2 cellular contexts compared by ENCODE assay signal in the genomic region with DNA sequence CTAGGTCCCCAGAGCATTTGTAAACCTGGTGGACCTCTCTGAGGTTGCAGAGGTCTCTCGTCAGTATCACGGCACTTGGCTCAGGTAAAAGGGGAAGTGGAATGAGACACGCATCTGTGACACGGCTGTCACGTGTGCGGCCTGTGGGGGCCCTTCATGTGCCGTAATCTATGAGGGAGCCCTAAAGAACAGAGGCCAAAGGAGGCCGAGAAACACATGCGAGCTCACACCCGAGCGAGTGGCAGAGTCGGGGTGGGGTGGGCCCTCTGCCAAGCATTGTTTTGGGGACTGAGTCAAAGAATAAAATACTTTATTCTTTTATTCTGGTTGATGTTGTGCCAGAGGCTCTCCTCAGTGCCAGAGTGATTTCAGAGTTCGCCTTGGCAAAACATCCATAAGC.
TF ChIP-seq lines count a peak whose summit lies in the region.

No MANE protein-coding gene starts in this region.

TF ChIP-seq in IMR-90, 13 proteins besides CTCF, POLR2A, EP300 and RAD21:
- TF ChIP-seq CEBPB (IDR thresholded peaks at IDR 0.05; ENCODE audit: low read depth, low read length) = no peak
- TF ChIP-seq RFX5 (IDR thresholded peaks at IDR 0.05; ENCODE audit: low read depth, low read length) = no peak
- no peak for TF ChIP-seq RCOR1 (IDR thresholded peaks at IDR 0.05; ENCODE audit: insufficient replicate concordance, low read length)
- TF ChIP-seq, protein P1, sequence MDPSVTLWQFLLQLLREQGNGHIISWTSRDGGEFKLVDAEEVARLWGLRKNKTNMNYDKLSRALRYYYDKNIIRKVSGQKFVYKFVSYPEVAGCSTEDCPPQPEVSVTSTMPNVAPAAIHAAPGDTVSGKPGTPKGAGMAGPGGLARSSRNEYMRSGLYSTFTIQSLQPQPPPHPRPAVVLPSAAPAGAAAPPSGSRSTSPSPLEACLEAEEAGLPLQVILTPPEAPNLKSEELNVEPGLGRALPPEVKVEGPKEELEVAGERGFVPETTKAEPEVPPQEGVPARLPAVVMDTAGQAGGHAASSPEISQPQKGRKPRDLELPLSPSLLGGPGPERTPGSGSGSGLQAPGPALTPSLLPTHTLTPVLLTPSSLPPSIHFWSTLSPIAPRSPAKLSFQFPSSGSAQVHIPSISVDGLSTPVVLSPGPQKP (IDR thresholded peaks at IDR 0.05; ENCODE audit: borderline replicate concordance, low read depth, low read length) = no peak

TF ChIP-seq in K562, 482 proteins besides CTCF, POLR2A, EP300 and RAD21:
- TF ChIP-seq SNIP1 (IDR thresholded peaks at IDR 0.05; ENCODE audit: low read depth) (no peak), ZNF589 (CRISPR knock-in tag; IDR thresholded peaks at IDR 0.05; ENCODE audit: low read depth) (0 out of 2 replicates have a peak, but pooled peaks have one; percentile 27), ZFX (CRISPR knock-in tag; IDR thresholded peaks at IDR 0.05) (peak; percentile 36), MAZ (CRISPR knock-in tag; conservative IDR thresholded peaks at IDR 0.05 in 1 of 2, IDR thresholded peaks at IDR 0.05 in 1 of 2) (0 out of 4 replicates have a peak, but pooled peaks of 1 of the 2 experiments have one; percentile 30), CXXC5 (CRISPR knock-in tag; IDR thresholded peaks at IDR 0.05) (peak; percentile 76), SPI1 (IDR thresholded peaks at IDR 0.05; ENCODE audit: borderline replicate concordance, low read depth, low read length) (peak; percentile 98), L3MBTL2 (IDR thresholded peaks at IDR 0.05) (peak; percentile 81), ZNF766 (CRISPR knock-in tag; conservative IDR thresholded peaks at IDR 0.05) (0 out of 2 replicates have a peak, but pooled peaks have one; percentile 28), ATF1 (CRISPR knock-in tag; IDR thresholded peaks at IDR 0.05) (no peak), ATF1 (tag; IDR thresholded peaks at IDR 0.05) (peak; percentile 41), CREM (IDR thresholded peaks at IDR 0.05; ENCODE audit: low read depth) (peak; percentile 52; the same call in 1 of the 2 replicates), NR4A1 (CRISPR knock-in tag; IDR thresholded peaks at IDR 0.05) (no peak), NR4A1 (tag; IDR thresholded peaks at IDR 0.05) (0 out of 2 replicates have a peak, but pooled peaks have one; percentile 39), RAD51 (IDR thresholded peaks at IDR 0.05; ENCODE audit: borderline replicate concordance, low read depth) (peak; percentile 49; the same call in 1 of the 2 replicates), ZC3H8 (IDR thresholded peaks at IDR 0.05) (no peak), ARID2 (IDR thresholded peaks at IDR 0.05) (no peak), ZNF175 (CRISPR knock-in tag; IDR thresholded peaks at IDR 0.05; ENCODE audit: low read depth) (0 out of 2 replicates have a peak, but pooled peaks have one; percentile 50), ZNF311 (CRISPR knock-in tag; IDR thresholded peaks at IDR 0.05) (no peak), BHLHE40 (IDR thresholded peaks at IDR 0.05; ENCODE audit: low read length) (peak; percentile 85)
- TF ChIP-seq, protein P2, sequence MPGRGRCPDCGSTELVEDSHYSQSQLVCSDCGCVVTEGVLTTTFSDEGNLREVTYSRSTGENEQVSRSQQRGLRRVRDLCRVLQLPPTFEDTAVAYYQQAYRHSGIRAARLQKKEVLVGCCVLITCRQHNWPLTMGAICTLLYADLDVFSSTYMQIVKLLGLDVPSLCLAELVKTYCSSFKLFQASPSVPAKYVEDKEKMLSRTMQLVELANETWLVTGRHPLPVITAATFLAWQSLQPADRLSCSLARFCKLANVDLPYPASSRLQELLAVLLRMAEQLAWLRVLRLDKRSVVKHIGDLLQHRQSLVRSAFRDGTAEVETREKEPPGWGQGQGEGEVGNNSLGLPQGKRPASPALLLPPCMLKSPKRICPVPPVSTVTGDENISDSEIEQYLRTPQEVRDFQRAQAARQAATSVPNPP (IDR thresholded peaks at IDR 0.05; ENCODE audit: borderline replicate concordance, insufficient read depth, insufficient read length) = no peak
- TF ChIP-seq, protein P3, sequence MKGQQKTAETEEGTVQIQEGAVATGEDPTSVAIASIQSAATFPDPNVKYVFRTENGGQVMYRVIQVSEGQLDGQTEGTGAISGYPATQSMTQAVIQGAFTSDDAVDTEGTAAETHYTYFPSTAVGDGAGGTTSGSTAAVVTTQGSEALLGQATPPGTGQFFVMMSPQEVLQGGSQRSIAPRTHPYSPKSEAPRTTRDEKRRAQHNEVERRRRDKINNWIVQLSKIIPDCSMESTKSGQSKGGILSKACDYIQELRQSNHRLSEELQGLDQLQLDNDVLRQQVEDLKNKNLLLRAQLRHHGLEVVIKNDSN (CRISPR knock-in tag; IDR thresholded peaks at IDR 0.05) = peak; percentile 91
- TF ChIP-seq, protein P4, sequence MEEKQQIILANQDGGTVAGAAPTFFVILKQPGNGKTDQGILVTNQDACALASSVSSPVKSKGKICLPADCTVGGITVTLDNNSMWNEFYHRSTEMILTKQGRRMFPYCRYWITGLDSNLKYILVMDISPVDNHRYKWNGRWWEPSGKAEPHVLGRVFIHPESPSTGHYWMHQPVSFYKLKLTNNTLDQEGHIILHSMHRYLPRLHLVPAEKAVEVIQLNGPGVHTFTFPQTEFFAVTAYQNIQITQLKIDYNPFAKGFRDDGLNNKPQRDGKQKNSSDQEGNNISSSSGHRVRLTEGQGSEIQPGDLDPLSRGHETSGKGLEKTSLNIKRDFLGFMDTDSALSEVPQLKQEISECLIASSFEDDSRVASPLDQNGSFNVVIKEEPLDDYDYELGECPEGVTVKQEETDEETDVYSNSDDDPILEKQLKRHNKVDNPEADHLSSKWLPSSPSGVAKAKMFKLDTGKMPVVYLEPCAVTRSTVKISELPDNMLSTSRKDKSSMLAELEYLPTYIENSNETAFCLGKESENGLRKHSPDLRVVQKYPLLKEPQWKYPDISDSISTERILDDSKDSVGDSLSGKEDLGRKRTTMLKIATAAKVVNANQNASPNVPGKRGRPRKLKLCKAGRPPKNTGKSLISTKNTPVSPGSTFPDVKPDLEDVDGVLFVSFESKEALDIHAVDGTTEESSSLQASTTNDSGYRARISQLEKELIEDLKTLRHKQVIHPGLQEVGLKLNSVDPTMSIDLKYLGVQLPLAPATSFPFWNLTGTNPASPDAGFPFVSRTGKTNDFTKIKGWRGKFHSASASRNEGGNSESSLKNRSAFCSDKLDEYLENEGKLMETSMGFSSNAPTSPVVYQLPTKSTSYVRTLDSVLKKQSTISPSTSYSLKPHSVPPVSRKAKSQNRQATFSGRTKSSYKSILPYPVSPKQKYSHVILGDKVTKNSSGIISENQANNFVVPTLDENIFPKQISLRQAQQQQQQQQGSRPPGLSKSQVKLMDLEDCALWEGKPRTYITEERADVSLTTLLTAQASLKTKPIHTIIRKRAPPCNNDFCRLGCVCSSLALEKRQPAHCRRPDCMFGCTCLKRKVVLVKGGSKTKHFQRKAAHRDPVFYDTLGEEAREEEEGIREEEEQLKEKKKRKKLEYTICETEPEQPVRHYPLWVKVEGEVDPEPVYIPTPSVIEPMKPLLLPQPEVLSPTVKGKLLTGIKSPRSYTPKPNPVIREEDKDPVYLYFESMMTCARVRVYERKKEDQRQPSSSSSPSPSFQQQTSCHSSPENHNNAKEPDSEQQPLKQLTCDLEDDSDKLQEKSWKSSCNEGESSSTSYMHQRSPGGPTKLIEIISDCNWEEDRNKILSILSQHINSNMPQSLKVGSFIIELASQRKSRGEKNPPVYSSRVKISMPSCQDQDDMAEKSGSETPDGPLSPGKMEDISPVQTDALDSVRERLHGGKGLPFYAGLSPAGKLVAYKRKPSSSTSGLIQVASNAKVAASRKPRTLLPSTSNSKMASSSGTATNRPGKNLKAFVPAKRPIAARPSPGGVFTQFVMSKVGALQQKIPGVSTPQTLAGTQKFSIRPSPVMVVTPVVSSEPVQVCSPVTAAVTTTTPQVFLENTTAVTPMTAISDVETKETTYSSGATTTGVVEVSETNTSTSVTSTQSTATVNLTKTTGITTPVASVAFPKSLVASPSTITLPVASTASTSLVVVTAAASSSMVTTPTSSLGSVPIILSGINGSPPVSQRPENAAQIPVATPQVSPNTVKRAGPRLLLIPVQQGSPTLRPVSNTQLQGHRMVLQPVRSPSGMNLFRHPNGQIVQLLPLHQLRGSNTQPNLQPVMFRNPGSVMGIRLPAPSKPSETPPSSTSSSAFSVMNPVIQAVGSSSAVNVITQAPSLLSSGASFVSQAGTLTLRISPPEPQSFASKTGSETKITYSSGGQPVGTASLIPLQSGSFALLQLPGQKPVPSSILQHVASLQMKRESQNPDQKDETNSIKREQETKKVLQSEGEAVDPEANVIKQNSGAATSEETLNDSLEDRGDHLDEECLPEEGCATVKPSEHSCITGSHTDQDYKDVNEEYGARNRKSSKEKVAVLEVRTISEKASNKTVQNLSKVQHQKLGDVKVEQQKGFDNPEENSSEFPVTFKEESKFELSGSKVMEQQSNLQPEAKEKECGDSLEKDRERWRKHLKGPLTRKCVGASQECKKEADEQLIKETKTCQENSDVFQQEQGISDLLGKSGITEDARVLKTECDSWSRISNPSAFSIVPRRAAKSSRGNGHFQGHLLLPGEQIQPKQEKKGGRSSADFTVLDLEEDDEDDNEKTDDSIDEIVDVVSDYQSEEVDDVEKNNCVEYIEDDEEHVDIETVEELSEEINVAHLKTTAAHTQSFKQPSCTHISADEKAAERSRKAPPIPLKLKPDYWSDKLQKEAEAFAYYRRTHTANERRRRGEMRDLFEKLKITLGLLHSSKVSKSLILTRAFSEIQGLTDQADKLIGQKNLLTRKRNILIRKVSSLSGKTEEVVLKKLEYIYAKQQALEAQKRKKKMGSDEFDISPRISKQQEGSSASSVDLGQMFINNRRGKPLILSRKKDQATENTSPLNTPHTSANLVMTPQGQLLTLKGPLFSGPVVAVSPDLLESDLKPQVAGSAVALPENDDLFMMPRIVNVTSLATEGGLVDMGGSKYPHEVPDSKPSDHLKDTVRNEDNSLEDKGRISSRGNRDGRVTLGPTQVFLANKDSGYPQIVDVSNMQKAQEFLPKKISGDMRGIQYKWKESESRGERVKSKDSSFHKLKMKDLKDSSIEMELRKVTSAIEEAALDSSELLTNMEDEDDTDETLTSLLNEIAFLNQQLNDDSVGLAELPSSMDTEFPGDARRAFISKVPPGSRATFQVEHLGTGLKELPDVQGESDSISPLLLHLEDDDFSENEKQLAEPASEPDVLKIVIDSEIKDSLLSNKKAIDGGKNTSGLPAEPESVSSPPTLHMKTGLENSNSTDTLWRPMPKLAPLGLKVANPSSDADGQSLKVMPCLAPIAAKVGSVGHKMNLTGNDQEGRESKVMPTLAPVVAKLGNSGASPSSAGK (IDR thresholded peaks at IDR 0.05) = peak; percentile 47
- TF ChIP-seq, protein P5, sequence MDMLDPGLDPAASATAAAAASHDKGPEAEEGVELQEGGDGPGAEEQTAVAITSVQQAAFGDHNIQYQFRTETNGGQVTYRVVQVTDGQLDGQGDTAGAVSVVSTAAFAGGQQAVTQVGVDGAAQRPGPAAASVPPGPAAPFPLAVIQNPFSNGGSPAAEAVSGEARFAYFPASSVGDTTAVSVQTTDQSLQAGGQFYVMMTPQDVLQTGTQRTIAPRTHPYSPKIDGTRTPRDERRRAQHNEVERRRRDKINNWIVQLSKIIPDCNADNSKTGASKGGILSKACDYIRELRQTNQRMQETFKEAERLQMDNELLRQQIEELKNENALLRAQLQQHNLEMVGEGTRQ (CRISPR knock-in tag; IDR thresholded peaks at IDR 0.05) = peak; percentile 77
- TF ChIP-seq, protein P6, sequence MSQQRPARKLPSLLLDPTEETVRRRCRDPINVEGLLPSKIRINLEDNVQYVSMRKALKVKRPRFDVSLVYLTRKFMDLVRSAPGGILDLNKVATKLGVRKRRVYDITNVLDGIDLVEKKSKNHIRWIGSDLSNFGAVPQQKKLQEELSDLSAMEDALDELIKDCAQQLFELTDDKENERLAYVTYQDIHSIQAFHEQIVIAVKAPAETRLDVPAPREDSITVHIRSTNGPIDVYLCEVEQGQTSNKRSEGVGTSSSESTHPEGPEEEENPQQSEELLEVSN (IDR thresholded peaks at IDR 0.05; ENCODE audit: borderline replicate concordance in 1 of 2, extremely low read depth in 1 of 2, insufficient read depth in 1 of 2, insufficient read length in 1 of 2, low read depth in 1 of 2, low read length in 1 of 2, poor library complexity in 1 of 2, severe bottlenecking in 1 of 2) = peak in 1 of 2 experiments; percentile 14
- TF ChIP-seq, protein P7, sequence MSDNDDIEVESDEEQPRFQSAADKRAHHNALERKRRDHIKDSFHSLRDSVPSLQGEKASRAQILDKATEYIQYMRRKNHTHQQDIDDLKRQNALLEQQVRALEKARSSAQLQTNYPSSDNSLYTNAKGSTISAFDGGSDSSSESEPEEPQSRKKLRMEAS (CRISPR knock-in tag; IDR thresholded peaks at IDR 0.05) = peak; percentile 76
